18 cellular contexts compared by ENCODE assay signal in genomic region chr5:80608730-80609129, GRCh38. TPM values are rescaled to one million over a fixed set of nuclear protein-coding genes. Genes with fewer than 3 reads are reported as not detected.
"Had no signal": no experiment of that assay in that cellular context is flagged by ENCODE, and none has a peak within 500 bp of the region (broad histone marks: within the 10 kb centered on the region; RNA-seq: fewer than 3 reads in every experiment).

No MANE protein-coding gene starts in this region.

- ATAC-seq: activated T-cell treated with anti-CD3 and anti-CD28 coated beads, Interleukin-2, amount 50 U/mL, for 72 hours; left cardiac atrium; right cardiac atrium; stimulated activated memory B cell treated with anti-CD40 and anti-IgM and Interleukin-4, amounts not matched to agents 10 μg/mL and 1 μg/mL and 100 μg/mL, for 72 hours had no signal

- H3K27ac Mint-ChIP-seq: activated CD4-positive, alpha-beta memory T cell treated with anti-CD3 and anti-CD28 coated beads for 36 hours; activated T-cell treated with anti-CD3 and anti-CD28 coated beads, Interleukin-2, amount 50 U/mL, for 72 hours; natural killer cell; stimulated activated memory B cell treated with anti-CD40 and anti-IgM and Interleukin-4, amounts not matched to agents 10 μg/mL and 1 μg/mL and 100 μg/mL, for 72 hours; T-helper 2 cell treated with Interferon-gamma antibody and Interleukin-4, amounts not matched to agents 5 μg/mL and 100 μg/mL, for 36 hours had no signal

- H3K27me3 ChIP-seq: ascending aorta, dorsolateral prefrontal cortex, tibial artery had no signal

- H3K36me3 Mint-ChIP-seq: stimulated activated memory B cell treated with anti-CD40 and anti-IgM and Interleukin-4, amounts not matched to agents 10 μg/mL and 1 μg/mL and 100 μg/mL, for 72 hours had no signal

- H3K4me3 ChIP-seq: ascending aorta, dorsolateral prefrontal cortex, smooth muscle cell, tibial artery had no signal

- H3K9me3 ChIP-seq: ascending aorta had no signal

- DNase-seq: activated CD4-positive, alpha-beta memory T cell treated with anti-CD3 and anti-CD28 coated beads for 36 hours; activated CD4-positive, alpha-beta T cell treated with anti-CD3 and anti-CD28 coated beads for 1 hour; activated T-cell treated with anti-CD3 and anti-CD28 coated beads, Interleukin-2, amount 50 U/mL, for 72 hours; dorsolateral prefrontal cortex; glutamatergic neuron; left cardiac atrium; mammary epithelial cell; natural killer cell; nucleus accumbens; right cardiac atrium; tibial artery had no signal

- H3K4me1 ChIP-seq: ascending aorta, tibial artery had no signal

- H3K27me3 Mint-ChIP-seq: activated CD4-positive, alpha-beta memory T cell treated with anti-CD3 and anti-CD28 coated beads for 36 hours; stimulated activated memory B cell treated with anti-CD40 and anti-IgM and Interleukin-4, amounts not matched to agents 10 μg/mL and 1 μg/mL and 100 μg/mL, for 72 hours had no signal

- H3K27ac ChIP-seq: ascending aorta, dorsolateral prefrontal cortex, tibial artery had no signal

- H3K4me3 Mint-ChIP-seq: activated CD4-positive, alpha-beta memory T cell treated with anti-CD3 and anti-CD28 coated beads for 36 hours; activated T-cell treated with anti-CD3 and anti-CD28 coated beads, Interleukin-2, amount 50 U/mL, for 72 hours; natural killer cell; stimulated activated memory B cell treated with anti-CD40 and anti-IgM and Interleukin-4, amounts not matched to agents 10 μg/mL and 1 μg/mL and 100 μg/mL, for 72 hours; T-helper 2 cell treated with Interferon-gamma antibody and Interleukin-4, amounts not matched to agents 5 μg/mL and 100 μg/mL, for 36 hours had no signal

- H3K4me1 Mint-ChIP-seq: natural killer cell; stimulated activated memory B cell treated with anti-CD40 and anti-IgM and Interleukin-4, amounts not matched to agents 10 μg/mL and 1 μg/mL and 100 μg/mL, for 72 hours had no signal

- H3K36me3 ChIP-seq: ascending aorta, tibial artery had no signal

RNA-seq across cellular contexts. Expression of gene ANKRD34B, which starts 38.6 kb away (rescaled TPM):
- total RNA-seq: activated CD4-positive, alpha-beta memory T cell treated with anti-CD3 and anti-CD28 coated beads for 36 hours; activated T-cell treated with anti-CD3 and anti-CD28 coated beads, Interleukin-2, amount 50 U/mL, for 72 hours; ascending aorta; bronchial epithelial cell; mammary epithelial cell; natural killer cell; posterior vena cava; right cardiac atrium; smooth muscle cell had no signal
- polyA plus RNA-seq: esophagus, mammary epithelial cell, right cardiac atrium, smooth muscle cell had no signal
